Comparison of ENCODE assay signal across 8 cellular contexts in the genomic region with DNA sequence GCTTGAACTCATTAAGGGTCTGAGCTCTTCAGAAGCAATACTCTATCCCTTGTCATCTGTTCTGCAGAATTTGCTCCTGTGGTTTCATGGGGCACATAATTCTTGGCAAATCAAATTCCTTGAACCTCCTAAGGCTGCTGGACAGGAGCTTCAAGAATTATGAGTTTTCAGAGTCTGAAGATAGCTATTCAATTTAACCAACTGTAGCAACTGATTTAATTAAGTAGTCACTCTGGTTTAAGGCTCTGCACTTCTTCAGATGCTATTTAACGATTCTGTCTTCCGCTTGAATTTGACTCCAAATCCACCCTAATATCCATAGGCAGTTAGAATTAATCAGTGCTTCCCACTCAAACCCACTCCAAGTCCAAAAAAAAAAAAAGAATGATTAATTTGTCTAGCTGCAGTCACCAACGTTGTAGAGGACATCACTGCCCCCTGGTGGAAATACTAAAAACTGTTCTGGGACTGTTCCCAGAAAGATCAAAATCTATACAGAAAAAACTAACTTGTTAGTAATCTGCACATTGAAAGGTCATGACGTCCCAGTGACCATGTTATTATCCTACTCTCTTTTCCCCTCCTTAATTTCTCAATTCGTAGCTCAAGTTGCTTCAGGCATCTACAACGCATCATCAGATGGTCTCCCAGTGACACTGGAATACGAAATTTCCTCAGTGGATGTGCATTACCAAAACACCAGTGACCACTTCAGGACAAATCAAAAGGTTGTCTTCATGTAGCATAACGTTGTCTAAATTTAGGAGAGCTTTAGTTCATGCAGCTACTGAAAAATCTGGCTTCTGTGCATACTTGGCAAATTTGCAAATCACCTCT.
DNase-seq lines count a peak whose midpoint lies in the region; ATAC-seq and TF ChIP-seq lines count a peak whose summit lies in the region.

No MANE protein-coding gene starts in this region.

- no peak overlapping the region for H3K27ac Mint-ChIP-seq in CD4-positive, alpha-beta T cell
- H3K27ac Mint-ChIP-seq in activated CD4-positive, alpha-beta T cell treated with anti-CD3 and anti-CD28 coated beads, Interleukin-2, amount 10 ng/mL, durations not matched to agents 7 days and 5 days: no peak overlapping the region

- CTCF ChIA-PET in CD4-positive, alpha-beta T cell (lab: Charles Lee): interaction anchor here (0.5 to 1.2 kb wide), 4 partner anchors 14 to 946 kb away, joined by 3 to 4 read pairs (median 4); no protein-coding TSS in a partner anchor
- CTCF ChIA-PET in activated CD4-positive, alpha-beta T cell treated with anti-CD3 and anti-CD28 coated beads, Interleukin-2, amount 10 ng/mL, durations not matched to agents 7 days and 5 days (lab: Charles Lee): interaction anchor here (0.6 to 1.5 kb wide), 3 partner anchors 16 to 127 kb away, joined by 3 to 4 read pairs (median 3); no protein-coding TSS in a partner anchor

- no peak for TF ChIP-seq POLR2A in GM18505 (IDR thresholded peaks at IDR 0.05; ENCODE audit: borderline replicate concordance, extremely low read depth, insufficient read depth, insufficient read length)

- no peaks in the 10 kb centered on the region for H3K4me1 Mint-ChIP-seq in CD4-positive, alpha-beta T cell (ENCODE audit: low read depth)
- peaks cover 3% of the 10 kb centered on the region for H3K4me1 Mint-ChIP-seq in activated CD4-positive, alpha-beta T cell treated with anti-CD3 and anti-CD28 coated beads, Interleukin-2, amount 10 ng/mL, durations not matched to agents 7 days and 5 days

- intact Hi-C loops in CD4-positive, alpha-beta T cell (cut with DNase I, micrococcal nuclease): loop anchor here in 1 of 2 experiments (2.0 to 5.0 kb wide), 2 partner anchors 941 to 1134 kb away; no protein-coding TSS in a partner anchor
- intact Hi-C loops in head of caudate nucleus (cut with DNase I): loop anchor here (10.0 kb wide), 1 partner anchor 948 kb away; no protein-coding TSS in a partner anchor

- no peaks in the 10 kb centered on the region for H3K36me3 Mint-ChIP-seq in CD4-positive, alpha-beta T cell (ENCODE audit: low read depth)
- H3K36me3 Mint-ChIP-seq in activated CD4-positive, alpha-beta T cell treated with anti-CD3 and anti-CD28 coated beads, Interleukin-2, amount 10 ng/mL, durations not matched to agents 7 days and 5 days (ENCODE audit: low read depth): no peaks in the 10 kb centered on the region

- no peaks in the 10 kb centered on the region for H3K9me3 Mint-ChIP-seq in CD4-positive, alpha-beta T cell
- no peaks in the 10 kb centered on the region for H3K9me3 Mint-ChIP-seq in activated CD4-positive, alpha-beta T cell treated with anti-CD3 and anti-CD28 coated beads, Interleukin-2, amount 10 ng/mL, durations not matched to agents 7 days and 5 days

- H3K27ac ChIP-seq in CD4-positive, alpha-beta T cell (ENCODE audit: low read depth, low read length): no peak overlapping the region

- DNase-seq in CD4-positive, alpha-beta T cell: no peak
- DNase-seq in NCI-H1105 (lab: John Stamatoyannopoulos, UW) (peak; percentile 34), head of caudate nucleus (peak in 29 of 42 donors; percentile 6 to 80 (median 49)), NCI-H510A (lab: John Stamatoyannopoulos, UW) (no peak), NCI-H2107 treated with DMSO at 0.1 percent for 48 hours (lab: John Stamatoyannopoulos, UW; ENCODE audit: unreplicated experiment) (no peak)
- DNase-seq in activated CD4-positive, alpha-beta T cell treated with anti-CD3 and anti-CD28 coated beads, Interleukin-2, amount 10 ng/mL, durations not matched to agents 7 days and 5 days: peak; percentile 39
- DNase-seq in stimulated activated CD4-positive, alpha-beta T cell treated with anti-CD3 and anti-CD28 coated beads, Interleukin-2, amount 100 ng/mL, for 48 hours: peak; percentile 4 to 23

- no peak overlapping the region for H3K4me3 Mint-ChIP-seq in CD4-positive, alpha-beta T cell
- no peak overlapping the region for H3K4me3 Mint-ChIP-seq in activated CD4-positive, alpha-beta T cell treated with anti-CD3 and anti-CD28 coated beads, Interleukin-2, amount 10 ng/mL, durations not matched to agents 7 days and 5 days

- no peaks in the 10 kb centered on the region for H3K9me3 ChIP-seq in CD4-positive, alpha-beta T cell (ENCODE audit: control insufficient read depth, low read length)

- peak; percentile 76 for TF ChIP-seq CTCF in CD4-positive, alpha-beta T cell (IDR thresholded peaks at IDR 0.05)

- H3K27me3 Mint-ChIP-seq in CD4-positive, alpha-beta T cell: peaks cover 10% of the 10 kb centered on the region
- H3K27me3 Mint-ChIP-seq in activated CD4-positive, alpha-beta T cell treated with anti-CD3 and anti-CD28 coated beads, Interleukin-2, amount 10 ng/mL, durations not matched to agents 7 days and 5 days: peaks cover 6% of the 10 kb centered on the region

- ATAC-seq in CD4-positive, alpha-beta T cell (ENCODE audit: poor library complexity): no peak
- peak; percentile 50 for ATAC-seq in GM18505 (IDR thresholded peaks at IDR 0.05; ENCODE audit: unreplicated experiment)

- H3K27me3 ChIP-seq in CD4-positive, alpha-beta T cell (ENCODE audit: control insufficient read depth, insufficient read depth, low read length): peaks cover 13% of the 10 kb centered on the region

- POLR2A ChIA-PET in CD4-positive, alpha-beta T cell (lab: Charles Lee): no interaction called here
- POLR2A ChIA-PET in activated CD4-positive, alpha-beta T cell treated with anti-CD3 and anti-CD28 coated beads, Interleukin-2, amount 10 ng/mL, durations not matched to agents 7 days and 5 days (lab: Charles Lee): no interaction called here

Comparison
In these comparisons a context has a peak if more than half of its experiments do, and no peak if none do; other contexts are left out.
1. DNase-seq: peak in NCI-H1105 (single experiment), activated CD4-positive, alpha-beta T cell treated with anti-CD3 and anti-CD28 coated beads, Interleukin-2, amount 10 ng/mL, durations not matched to agents 7 days and 5 days (single experiment), head of caudate nucleus (29 of 42) and stimulated activated CD4-positive, alpha-beta T cell treated with anti-CD3 and anti-CD28 coated beads, Interleukin-2, amount 100 ng/mL, for 48 hours (2 of 2); none in CD4-positive, alpha-beta T cell (0 of 10), NCI-H510A (single experiment) and NCI-H2107 treated with DMSO at 0.1 percent for 48 hours (single experiment).